Comparison of ENCODE assay signal across 9 cellular contexts in genomic region chr1:184643661-184644060, GRCh38.
"Had no signal": no experiment of that assay in that cellular context is flagged by ENCODE, and none has a peak within 500 bp of the region (broad histone marks: within the 10 kb centered on the region; RNA-seq: fewer than 3 reads in every experiment).

No MANE protein-coding gene starts in this region.

- H3K4me3 ChIP-seq: GM23248, HAP-1, K562 had no signal

- ATAC-seq: HCT116, K562 had no signal

- DNase-seq: GM23248, GOT3, H7, HFFc6, IMR-90, KG1 had no signal
